In genomic region chr5:122295138-122295537, GRCh38 we compare ENCODE assay signal across 9 cellular contexts. TPM values are rescaled to one million over a fixed set of nuclear protein-coding genes. Genes with fewer than 3 reads are reported as not detected.
DNase-seq lines count a peak whose midpoint lies in the region; ATAC-seq lines count a peak whose summit lies in the region.
"Had no signal": no experiment of that assay in that cellular context is flagged by ENCODE, and none has a peak within 500 bp of the region (broad histone marks: within the 10 kb centered on the region; RNA-seq: fewer than 3 reads in every experiment).

No MANE protein-coding gene starts in this region.

- H3K36me3 Mint-ChIP-seq in activated naive CD4-positive, alpha-beta T cell treated with anti-CD3 and anti-CD28 coated beads, Interleukin-2, amount 50 U/mL, for 72 hours: no peaks in the 10 kb centered on the region
- no peaks in the 10 kb centered on the region for H3K36me3 Mint-ChIP-seq in activated naive CD4-positive, alpha-beta T cell treated with anti-CD3 and anti-CD28 coated beads for 36 hours (ENCODE audit: low read depth)

- DNase-seq in DMS53 treated with DMSO at 0.1 percent for 48 hours (lab: John Stamatoyannopoulos, UW; ENCODE audit: unreplicated experiment) (peak; percentile 26), NCI-H82 treated with DMSO at 0.1 percent for 48 hours (lab: John Stamatoyannopoulos, UW; ENCODE audit: unreplicated experiment) (peak; percentile 2), iPS-NIHi11 (ENCODE audit: low spot score) (peak; percentile 48), GM19240 (ENCODE audit: insufficient read length, low spot score) (no peak)
- no peak for DNase-seq in effector CD8-positive, alpha-beta T cell (lab: John Stamatoyannopoulos, UW)
- no peak for DNase-seq in activated naive CD4-positive, alpha-beta T cell treated with anti-CD3 and anti-CD28 coated beads, Interleukin-2, amount 50 U/mL, for 72 hours (ENCODE audit: low spot score in 2 of 2)
- DNase-seq in activated naive CD4-positive, alpha-beta T cell treated with anti-CD3 and anti-CD28 coated beads for 36 hours: no peak
- DNase-seq: stimulated activated CD4-positive, alpha-beta T cell treated with anti-CD3 and anti-CD28 coated beads, Interleukin-12 subunit alpha, Interleukin-12 subunit beta, amount 100 ng/mL, for 4 hours had no signal

- CTCF ChIA-PET in activated naive CD4-positive, alpha-beta T cell treated with anti-CD3 and anti-CD28 coated beads for 36 hours (lab: Charles Lee): no interaction called here

- peak; percentile 46 for ATAC-seq in GM21576 (IDR thresholded peaks at IDR 0.05; ENCODE audit: unreplicated experiment)
- ATAC-seq in activated naive CD4-positive, alpha-beta T cell treated with anti-CD3 and anti-CD28 coated beads, Interleukin-2, amount 50 U/mL, for 72 hours: no peak

- H3K4me3 Mint-ChIP-seq in activated naive CD4-positive, alpha-beta T cell treated with anti-CD3 and anti-CD28 coated beads for 36 hours: no peak overlapping the region

- H3K27ac Mint-ChIP-seq in activated naive CD4-positive, alpha-beta T cell treated with anti-CD3 and anti-CD28 coated beads, Interleukin-2, amount 50 U/mL, for 72 hours: no peak overlapping the region
- no peak overlapping the region for H3K27ac Mint-ChIP-seq in activated naive CD4-positive, alpha-beta T cell treated with anti-CD3 and anti-CD28 coated beads for 36 hours

- no peaks in the 10 kb centered on the region for H3K4me1 Mint-ChIP-seq in activated naive CD4-positive, alpha-beta T cell treated with anti-CD3 and anti-CD28 coated beads for 36 hours (ENCODE audit: low read depth)

- H3K9me3 Mint-ChIP-seq in activated naive CD4-positive, alpha-beta T cell treated with anti-CD3 and anti-CD28 coated beads, Interleukin-2, amount 50 U/mL, for 72 hours: peaks cover 0 to under 1% of the 10 kb centered on the region in 2 donors
- no peaks in the 10 kb centered on the region for H3K9me3 Mint-ChIP-seq in activated naive CD4-positive, alpha-beta T cell treated with anti-CD3 and anti-CD28 coated beads for 36 hours

- H3K27me3 Mint-ChIP-seq in activated naive CD4-positive, alpha-beta T cell treated with anti-CD3 and anti-CD28 coated beads for 36 hours (ENCODE audit: low read depth): peaks cover 2% of the 10 kb centered on the region

- intact Hi-C loops in activated naive CD4-positive, alpha-beta T cell treated with anti-CD3 and anti-CD28 coated beads for 36 hours (cut with micrococcal nuclease): no loop called here

RNA-seq across cellular contexts. Expression of gene SNCAIP, which starts 16.9 kb away (rescaled TPM):
- not detected for total RNA-seq in activated naive CD4-positive, alpha-beta T cell treated with anti-CD3 and anti-CD28 coated beads, Interleukin-2, amount 50 U/mL, for 72 hours
- not detected for total RNA-seq in activated naive CD4-positive, alpha-beta T cell treated with anti-CD3 and anti-CD28 coated beads for 36 hours

Comparison
In these comparisons a context has a peak if more than half of its experiments do, and no peak if none do; other contexts are left out.
1. DNase-seq: peak in DMS53 treated with DMSO at 0.1 percent for 48 hours (single experiment), NCI-H82 treated with DMSO at 0.1 percent for 48 hours (single experiment) and iPS-NIHi11 (single experiment); none in effector CD8-positive, alpha-beta T cell (single experiment), activated naive CD4-positive, alpha-beta T cell treated with anti-CD3 and anti-CD28 coated beads, Interleukin-2, amount 50 U/mL, for 72 hours (0 of 2), activated naive CD4-positive, alpha-beta T cell treated with anti-CD3 and anti-CD28 coated beads for 36 hours (single experiment) and GM19240 (single experiment).